ENCODE assay signal across 8 cellular contexts in genomic region chr4:185811509-185812364, GRCh38. TPM values are rescaled to one million over a fixed set of nuclear protein-coding genes. Genes with fewer than 3 reads are reported as not detected.
DNase-seq lines count a peak whose midpoint lies in the region; ATAC-seq and TF ChIP-seq lines count a peak whose summit lies in the region.

Gene SORBS2, minus strand, starts transcription at chr4:185812194. Its CDS starts 121,623 bp downstream, at chr4:185690571.

- H3K4me3 Mint-ChIP-seq in neural crest cell: peak within 1 kb of the TSS; percentile 87

- H3K4me1 Mint-ChIP-seq in neural crest cell: peaks cover 55% of the 10 kb centered on the region

- no peaks in the 10 kb centered on the region for H3K27me3 Mint-ChIP-seq in neural crest cell (ENCODE audit: low read depth)

- POLR2A ChIA-PET in RWPE1 (lab: Yijun Ruan, JAX; ENCODE audit: low non-redundant PET): interaction anchor here (0.6 kb wide), 1 partner anchor 43 kb away, joined by 5 read pairs; no protein-coding TSS in a partner anchor

- H3K9me3 Mint-ChIP-seq in neural crest cell: no peaks in the 10 kb centered on the region

- TF ChIP-seq CTCF in GM20000 (IDR thresholded peaks at IDR 0.05; ENCODE audit: extremely low read depth, missing control alignments): no peak
- TF ChIP-seq CTCF in RWPE1 (conservative IDR thresholded peaks at IDR 0.05; ENCODE audit: low read depth): no peak
- no peak for TF ChIP-seq CTCF in neural crest cell (conservative IDR thresholded peaks at IDR 0.05)

- peak; percentile 75 for DNase-seq in D341Med (ENCODE audit: low spot score)
- peak; percentile 45 for DNase-seq in GM20000 (ENCODE audit: low spot score)
- DNase-seq in RWPE1 (ENCODE audit: low spot score): peak; percentile 25
- peak; percentile 71 for DNase-seq in fibroblast of peridontal ligament (ENCODE audit: extremely low read depth)
- peak; percentile 29 for DNase-seq in neural crest cell (ENCODE audit: low read depth, low spot score)
- DNase-seq in amniotic stem cell (lab: John Stamatoyannopoulos, UW): no peak
- no peak for DNase-seq in T-helper 9 cell

- H3K27ac Mint-ChIP-seq in neural crest cell (ENCODE audit: unreplicated experiment): peak within 1 kb of the TSS; percentile 20

- no peak within 1 kb of the TSS for H3K27ac ChIP-seq in RWPE1

- H3K36me3 Mint-ChIP-seq in neural crest cell (ENCODE audit: low read depth): no peaks in the 10 kb centered on the region

- CTCF ChIA-PET in RWPE1 (lab: Yijun Ruan, JAX): interaction anchor here (0.6 kb wide), 1 partner anchor 9 kb away, joined by 3 read pairs; no protein-coding TSS in a partner anchor

- peak; percentile 82 for ATAC-seq in HG03571 (IDR thresholded peaks at IDR 0.05; ENCODE audit: unreplicated experiment)

RNA-seq across cellular contexts. Expression of gene SORBS2, which starts in this region (rescaled TPM):
- 34.5 and 42.3 TPM in 2 replicates for total RNA-seq in neural crest cell

Comparison
In these comparisons a context has a peak if more than half of its experiments do, and no peak if none do; other contexts are left out.
1. DNase-seq: peak in D341Med (single experiment), GM20000 (single experiment), RWPE1 (single experiment), fibroblast of peridontal ligament (single experiment) and neural crest cell (single experiment); none in amniotic stem cell (single experiment) and T-helper 9 cell (single experiment).